8 cellular contexts compared by ENCODE assay signal in genomic region chr7:27142562-27143021, GRCh38. TPM values are rescaled to one million over a fixed set of nuclear protein-coding genes. Genes with fewer than 3 reads are reported as not detected.
DNase-seq lines count a peak whose midpoint lies in the region; ATAC-seq, FAIRE-seq and TF ChIP-seq lines count a peak whose summit lies in the region.
"Had no signal": no experiment of that assay in that cellular context is flagged by ENCODE, and none has a peak within 500 bp of the region (broad histone marks: within the 10 kb centered on the region; RNA-seq: fewer than 3 reads in every experiment).

No MANE protein-coding gene starts in this region.

- no peak overlapping the region for H3K4ac ChIP-seq in H1 (replicated peaks; ENCODE audit: insufficient read length, low read depth, low read length)

- H3K9me3 ChIP-seq in HUES6 (ENCODE audit: control insufficient read depth, insufficient read depth, low read depth, low read length) (no peaks in the 10 kb centered on the region), H1 (ENCODE audit: insufficient read depth in 2 of 2, low read depth in 1 of 2, low read length in 1 of 2) (peaks cover 0 to 3% of the 10 kb centered on the region in 2 experiments; a peak in 1 of 4 replicates), neutrophil (no peaks in the 10 kb centered on the region)

- H2BK15ac ChIP-seq in H1 (ENCODE audit: low read length) = no peak overlapping the region

- no peak overlapping the region for H2BK20ac ChIP-seq in H1 (ENCODE audit: low read length)

- no peaks in the 10 kb centered on the region for H3K79me2 ChIP-seq in H1 (ENCODE audit: control insufficient read depth in 1 of 2, insufficient read depth in 2 of 2, low read length in 2 of 2)

- DNase-seq in H1 (ENCODE audit: low read depth in 1 of 2, low spot score in 2 of 2) (no peak), OCI-M2 (lab: John Stamatoyannopoulos, UW; ENCODE audit: unreplicated experiment) (no peak), cerebellar nuclear complex (lab: John Stamatoyannopoulos, UW) (no peak)

- no peak for TF ChIP-seq RAD21 in H1 (IDR thresholded peaks at IDR 0.05 in 1 of 2, conservative IDR thresholded peaks at IDR 0.05 in 1 of 2; ENCODE audit: low read depth in 2 of 2, low read length in 2 of 2)

- POLR2A ChIA-PET in H1 (lab: Charles Lee; ENCODE audit: partially characterized antibody) = no interaction called here

- no peak for TF ChIP-seq POLR2A in H1 (IDR thresholded peaks at IDR 0.05; ENCODE audit: control extremely low read depth in 1 of 2, low read depth in 2 of 2, low read length in 2 of 2)

- no peak overlapping the region for H2AK5ac ChIP-seq in H1 (ENCODE audit: low read depth, low read length)

- no peak for TF ChIP-seq EP300 in H1 (IDR thresholded peaks at IDR 0.05; ENCODE audit: borderline replicate concordance in 1 of 2, low read depth in 2 of 2, low read length in 2 of 2)

- peaks cover 21 to 27% of the 10 kb centered on the region in 2 experiments for H4K20me1 ChIP-seq in H1 (replicated peaks in 1 of 2; ENCODE audit: control insufficient read depth in 1 of 2, insufficient read depth in 2 of 2, low read length in 2 of 2)

- 8% methylated on average over 29 of the region's 29 CpGs; no CpG with 5 or more reads in 1 of the 2 experiments for WGBS in H1 (ENCODE audit: extremely low coverage in 1 of 2, insufficient coverage in 1 of 2, insufficient read length in 1 of 2, insufficient replicate concordance in 2 of 2, low coverage in 1 of 2, low lambda C conversion rate in 2 of 2, missing lambda C conversion rate in 1 of 2), 2 experiments

- no peaks in the 10 kb centered on the region for H3K36me3 ChIP-seq in HUES6 (ENCODE audit: control insufficient read depth, insufficient read depth, low read length)
- peaks cover 0 to 6% (median 0%) of the 10 kb centered on the region in 4 experiments; a peak in 1 of 8 replicates for H3K36me3 ChIP-seq in H1 (ENCODE audit: control insufficient read depth in 2 of 4, insufficient read depth in 4 of 4, low read length in 3 of 4)
- H3K36me3 ChIP-seq in neutrophil = no peaks in the 10 kb centered on the region

- H4K8ac ChIP-seq in H1 (ENCODE audit: extremely low read depth, insufficient read depth, low read length) = peak overlapping the region; percentile 81

- no peak overlapping the region for H2BK120ac ChIP-seq in H1 (replicated peaks; ENCODE audit: low read depth, low read length)

- no peaks in the 10 kb centered on the region for H3K79me1 ChIP-seq in H1 (ENCODE audit: low read depth, low read length)

- H3K18ac ChIP-seq in H1 (ENCODE audit: extremely low read depth, low read length) = no peak overlapping the region

- H3K4me2 ChIP-seq in H1 (ENCODE audit: insufficient read depth in 1 of 2, low read depth in 2 of 2, low read length in 2 of 2) = peak overlapping the region; percentile 70

- H2BK12ac ChIP-seq in H1 (ENCODE audit: low read depth, low read length) = no peak overlapping the region

- H4K91ac ChIP-seq in H1 (replicated peaks; ENCODE audit: insufficient read length, low read length) = no peak overlapping the region

- H3K9ac ChIP-seq in HUES6 (ENCODE audit: low read length) (peak overlapping the region; percentile 78), H1 (replicated peaks in 1 of 4; ENCODE audit: extremely low read depth in 1 of 4, low read depth in 3 of 4, low read length in 3 of 4) (no peak overlapping the region)

- FAIRE-seq in H1 (lab: Jason Lieb, UNC) = no peak
- FAIRE-seq: islet of Langerhans had no signal

- H3K23me2 ChIP-seq in H1 (ENCODE audit: low read depth, low read length) = peaks cover 9% of the 10 kb centered on the region

- peaks cover 100% of the 10 kb centered on the region for H3K27me3 ChIP-seq in HUES6 (ENCODE audit: control insufficient read depth, insufficient read depth, low read length)
- peaks cover 97 to 100% (median 99%) of the 10 kb centered on the region in 4 experiments for H3K27me3 ChIP-seq in H1 (replicated peaks in 1 of 4; ENCODE audit: control insufficient read depth in 3 of 4, extremely low read depth in 1 of 4, insufficient read depth in 3 of 4, low read length in 3 of 4)
- H3K27me3 ChIP-seq in neutrophil = peaks cover 75% of the 10 kb centered on the region

- no peak overlapping the region for H4K5ac ChIP-seq in H1 (ENCODE audit: insufficient read length, low read depth, low read length)

- no peak overlapping the region for H2BK5ac ChIP-seq in H1 (ENCODE audit: low read depth, low read length)

- H3K4me3 ChIP-seq in HUES6 (ENCODE audit: low read depth, low read length) (peak overlapping the region; percentile 70), H1 (ENCODE audit: extremely low read depth in 1 of 4, insufficient read depth in 2 of 4, low read depth in 3 of 4, low read length in 4 of 4) (peak overlapping the region in 3 of 4 experiments; percentile 16 to 59 (median 21); a peak in 6 of 8 replicates), neutrophil (ENCODE audit: low read depth in 1 of 2, low read length in 1 of 2) (peak overlapping the region; percentile 38 to 41)

- no peak for ATAC-seq in GM19035 (IDR thresholded peaks at IDR 0.05; ENCODE audit: unreplicated experiment)
- ATAC-seq: activated CD4-positive, CD25-positive, alpha-beta regulatory T cell treated with anti-CD3 and anti-CD28 coated beads, Interleukin-2, amount 50 U/mL, for 24 hours had no signal

- peaks cover 20% of the 10 kb centered on the region; the same call in 1 of the 2 replicates for H3K4me1 ChIP-seq in HUES6 (ENCODE audit: control insufficient read depth, insufficient read depth, low read length)
- peaks cover 0 to 6% (median 3%) of the 10 kb centered on the region in 4 experiments; a peak in 4 of 7 replicates for H3K4me1 ChIP-seq in H1 (replicated peaks in 1 of 4; ENCODE audit: control insufficient read depth in 3 of 4, insufficient read depth in 4 of 4, low read length in 3 of 4)
- peaks cover 3 to 4% of the 10 kb centered on the region in 2 experiments for H3K4me1 ChIP-seq in neutrophil (ENCODE audit: control insufficient read depth in 1 of 2, insufficient read depth in 1 of 2, low read depth in 1 of 2, low read length in 1 of 2)

- TF ChIP-seq CTCF in H1 (IDR thresholded peaks at IDR 0.05; ENCODE audit: control extremely low read depth in 1 of 3, insufficient read depth in 1 of 3, low read depth in 1 of 3, low read length in 3 of 3) (no peak), neutrophil (IDR thresholded peaks at IDR 0.05) (no peak)

- no peak overlapping the region for H3K56ac ChIP-seq in H1 (replicated peaks; ENCODE audit: insufficient read length, low read depth, low read length)

- no peak overlapping the region for H3K23ac ChIP-seq in H1 (ENCODE audit: insufficient read length)

- H2AFZ ChIP-seq in H1 (ENCODE audit: low read length) = no peak overlapping the region

- H3K27ac ChIP-seq in HUES6 (ENCODE audit: low read depth, low read length) (no peak overlapping the region; the same call in 1 of the 2 replicates), H1 (ENCODE audit: low read depth, low read length) (no peak overlapping the region), neutrophil (peak overlapping the region; percentile 60)

- H3K14ac ChIP-seq in H1 (ENCODE audit: insufficient read length) = no peak overlapping the region

- CTCF ChIA-PET in H1 (lab: Charles Lee; ENCODE audit: partially characterized antibody) = interaction anchor here (1.0 to 12.5 kb wide), 27 partner anchors 9 to 461 kb away, joined by 3 to 123 read pairs (median 10); partner anchors contain the start of genes HOXA1, HOXA3, HOXA4 and HOXA7

RNA-seq across cellular contexts. Expression of gene HOXA5, which starts 0.9 kb away (rescaled TPM):
- total RNA-seq in H1 (2021; fragmentation: NEBNext Ultra II Directional; extraction: Animal tissue kit (Norgen Biotek cat#: 25700)) = not detected in 2 replicates
- not detected in 2 replicates for polyA plus RNA-seq in H1 (2011; rRNA removed)
- polyA plus RNA-seq in H1 (2011; cell fraction: cytosol; rRNA removed) = not detected
- not detected for polyA plus RNA-seq in H1 (2011; cell fraction: nucleus; rRNA removed)
- not detected in 4 replicates for polyA plus RNA-seq in H1 (2012, experiment 1 of 2)
- not detected for polyA plus RNA-seq in H1 (2012, experiment 2 of 2)
- polyA plus RNA-seq in H1 (2013, experiment 1 of 2) = not detected
- polyA plus RNA-seq in H1 (2013, experiment 2 of 2) = not detected
- polyA minus RNA-seq in H1 (2011; rRNA and poly(A)+ RNA removed) = not detected in 2 replicates
- polyA minus RNA-seq in H1 (2011; cell fraction: cytosol; rRNA and poly(A)+ RNA removed) = not detected
- polyA minus RNA-seq in H1 (2011; cell fraction: nucleus; rRNA and poly(A)+ RNA removed) = not detected

RNA-seq across cellular contexts. Expression of gene HOXA6, which starts 5.0 kb away (rescaled TPM):
- not detected in 2 replicates for total RNA-seq in H1 (2021; fragmentation: NEBNext Ultra II Directional; extraction: Animal tissue kit (Norgen Biotek cat#: 25700))
- not detected in 2 replicates for polyA plus RNA-seq in H1 (2011; rRNA removed)
- polyA plus RNA-seq in H1 (2011; cell fraction: cytosol; rRNA removed) = not detected
- not detected for polyA plus RNA-seq in H1 (2011; cell fraction: nucleus; rRNA removed)
- not detected in 4 replicates for polyA plus RNA-seq in H1 (2012, experiment 1 of 2)
- not detected for polyA plus RNA-seq in H1 (2012, experiment 2 of 2)
- not detected for polyA plus RNA-seq in H1 (2013, experiment 1 of 2)
- not detected for polyA plus RNA-seq in H1 (2013, experiment 2 of 2)
- polyA minus RNA-seq in H1 (2011; rRNA and poly(A)+ RNA removed) = not detected in 2 replicates
- not detected for polyA minus RNA-seq in H1 (2011; cell fraction: cytosol; rRNA and poly(A)+ RNA removed)
- not detected for polyA minus RNA-seq in H1 (2011; cell fraction: nucleus; rRNA and poly(A)+ RNA removed)

RNA-seq across cellular contexts. Expression of gene HOXA3, which starts 9.8 kb away (rescaled TPM):
- not detected in 2 replicates for total RNA-seq in H1 (2021; fragmentation: NEBNext Ultra II Directional; extraction: Animal tissue kit (Norgen Biotek cat#: 25700))
- not detected in 2 replicates for polyA plus RNA-seq in H1 (2011; rRNA removed)
- polyA plus RNA-seq in H1 (2011; cell fraction: cytosol; rRNA removed) = not detected
- polyA plus RNA-seq in H1 (2011; cell fraction: nucleus; rRNA removed) = not detected
- polyA plus RNA-seq in H1 (2012, experiment 1 of 2) = not detected in 4 replicates
- polyA plus RNA-seq in H1 (2012, experiment 2 of 2) = not detected
- not detected for polyA plus RNA-seq in H1 (2013, experiment 1 of 2)
- not detected for polyA plus RNA-seq in H1 (2013, experiment 2 of 2)
- polyA minus RNA-seq in H1 (2011; rRNA and poly(A)+ RNA removed) = not detected in 2 replicates
- polyA minus RNA-seq in H1 (2011; cell fraction: cytosol; rRNA and poly(A)+ RNA removed) = not detected
- polyA minus RNA-seq in H1 (2011; cell fraction: nucleus; rRNA and poly(A)+ RNA removed) = not detected

RNA-seq across cellular contexts. Expression of gene HOXA4, which starts 12.0 kb away (rescaled TPM):
- not detected in 2 replicates for total RNA-seq in H1 (2021; fragmentation: NEBNext Ultra II Directional; extraction: Animal tissue kit (Norgen Biotek cat#: 25700))
- not detected in 2 replicates for polyA plus RNA-seq in H1 (2011; rRNA removed)
- not detected for polyA plus RNA-seq in H1 (2011; cell fraction: cytosol; rRNA removed)
- polyA plus RNA-seq in H1 (2011; cell fraction: nucleus; rRNA removed) = not detected
- polyA plus RNA-seq in H1 (2012, experiment 1 of 2) = not detected in 4 replicates
- polyA plus RNA-seq in H1 (2012, experiment 2 of 2) = not detected
- polyA plus RNA-seq in H1 (2013, experiment 1 of 2) = not detected
- not detected for polyA plus RNA-seq in H1 (2013, experiment 2 of 2)
- not detected in 2 replicates for polyA minus RNA-seq in H1 (2011; rRNA and poly(A)+ RNA removed)
- polyA minus RNA-seq in H1 (2011; cell fraction: cytosol; rRNA and poly(A)+ RNA removed) = not detected
- polyA minus RNA-seq in H1 (2011; cell fraction: nucleus; rRNA and poly(A)+ RNA removed) = not detected

RNA-seq across cellular contexts. Expression of gene HOXA7, which starts 13.9 kb away (rescaled TPM):
- not detected in 2 replicates for total RNA-seq in H1 (2021; fragmentation: NEBNext Ultra II Directional; extraction: Animal tissue kit (Norgen Biotek cat#: 25700))
- polyA plus RNA-seq in H1 (2011; rRNA removed) = 0.03 TPM in 1 of 2 replicates, not detected in the other
- not detected for polyA plus RNA-seq in H1 (2011; cell fraction: cytosol; rRNA removed)
- not detected for polyA plus RNA-seq in H1 (2011; cell fraction: nucleus; rRNA removed)
- not detected in 4 replicates for polyA plus RNA-seq in H1 (2012, experiment 1 of 2)
- polyA plus RNA-seq in H1 (2012, experiment 2 of 2) = not detected
- polyA plus RNA-seq in H1 (2013, experiment 1 of 2) = 0.02 TPM
- polyA plus RNA-seq in H1 (2013, experiment 2 of 2) = 0.02 TPM
- polyA minus RNA-seq in H1 (2011; rRNA and poly(A)+ RNA removed) = not detected in 2 replicates
- polyA minus RNA-seq in H1 (2011; cell fraction: cytosol; rRNA and poly(A)+ RNA removed) = not detected
- polyA minus RNA-seq in H1 (2011; cell fraction: nucleus; rRNA and poly(A)+ RNA removed) = not detected
